ENCODE assay signal across 9 cellular contexts in genomic region chr5:87074934-87075541, GRCh38.
DNase-seq lines count a peak whose midpoint lies in the region; ATAC-seq and TF ChIP-seq lines count a peak whose summit lies in the region.
"Had no signal": no experiment of that assay in that cellular context is flagged by ENCODE, and none has a peak within 500 bp of the region (broad histone marks: within the 10 kb centered on the region; RNA-seq: fewer than 3 reads in every experiment).

No MANE protein-coding gene starts in this region.

- no peak overlapping the region for H3K4me2 ChIP-seq in DND-41 (ENCODE audit: insufficient read depth, low read length)

- CTCF ChIA-PET in activated CD4-positive, alpha-beta memory T cell treated with anti-CD3 and anti-CD28 coated beads for 36 hours (lab: Charles Lee), result interaction anchor here (0.7 to 1.2 kb wide), 2 partner anchors 33 to 325 kb away, joined by 3 read pairs; no protein-coding TSS in a partner anchor

- no peak overlapping the region for H3K4me3 Mint-ChIP-seq in activated CD4-positive, alpha-beta memory T cell treated with anti-CD3 and anti-CD28 coated beads for 36 hours
- no peak overlapping the region for H3K4me3 Mint-ChIP-seq in nephron progenitor cell

- WGBS in aorta, 2 donors, result 79 to 84% methylated on average over 2 of the region's 2 CpGs

- H3K36me3 Mint-ChIP-seq in activated CD4-positive, alpha-beta memory T cell treated with anti-CD3 and anti-CD28 coated beads for 36 hours, result no peaks in the 10 kb centered on the region
- no peaks in the 10 kb centered on the region for H3K36me3 Mint-ChIP-seq in nephron progenitor cell (ENCODE audit: low read depth)

- peak; percentile 85 for ATAC-seq in DND-41 (ENCODE audit: insufficient read depth, low read depth)
- peak; percentile 98 for ATAC-seq in GM19395 (IDR thresholded peaks at IDR 0.05; ENCODE audit: unreplicated experiment)
- peak; percentile 97 for ATAC-seq in HG03175 (IDR thresholded peaks at IDR 0.05; ENCODE audit: unreplicated experiment)
- peak; percentile 15 for ATAC-seq in aorta (ENCODE audit: low FRiP score)
- no peak for ATAC-seq in omental fat pad (ENCODE audit: low FRiP score)

- H3K9me3 ChIP-seq in DND-41 (ENCODE audit: insufficient read depth, low read length, severe bottlenecking) (no peaks in the 10 kb centered on the region), aorta (ENCODE audit: control insufficient read depth, low read length) (no peaks in the 10 kb centered on the region)

- no peaks in the 10 kb centered on the region for H3K27me3 Mint-ChIP-seq in activated CD4-positive, alpha-beta memory T cell treated with anti-CD3 and anti-CD28 coated beads for 36 hours
- no peaks in the 10 kb centered on the region for H3K27me3 Mint-ChIP-seq in nephron progenitor cell (ENCODE audit: low read depth, poor library complexity)

- H3K27ac Mint-ChIP-seq in activated CD4-positive, alpha-beta memory T cell treated with anti-CD3 and anti-CD28 coated beads for 36 hours, result peak overlapping the region; percentile 64
- H3K27ac Mint-ChIP-seq in nephron progenitor cell, result no peak overlapping the region

- no peaks in the 10 kb centered on the region for H4K20me1 ChIP-seq in DND-41 (ENCODE audit: insufficient read depth, low read length)

- POLR2A ChIA-PET in activated CD4-positive, alpha-beta memory T cell treated with anti-CD3 and anti-CD28 coated beads for 36 hours (lab: Charles Lee), result no interaction called here

- no peaks in the 10 kb centered on the region for H3K9me3 Mint-ChIP-seq in activated CD4-positive, alpha-beta memory T cell treated with anti-CD3 and anti-CD28 coated beads for 36 hours
- H3K9me3 Mint-ChIP-seq in nephron progenitor cell, result no peaks in the 10 kb centered on the region

- peaks cover 8% of the 10 kb centered on the region for H3K4me1 ChIP-seq in DND-41 (ENCODE audit: insufficient read depth, low read length)
- no peaks in the 10 kb centered on the region for H3K4me1 ChIP-seq in aorta (ENCODE audit: control insufficient read depth in 1 of 2, insufficient read depth in 2 of 2, low read length in 2 of 2)
- H3K4me1 ChIP-seq: parathyroid adenoma had no signal

- H3K27ac ChIP-seq in DND-41 (ENCODE audit: low read length) (no peak overlapping the region), aorta (ENCODE audit: low read depth in 1 of 2, low read length in 2 of 2) (no peak overlapping the region)
- H3K27ac ChIP-seq: parathyroid adenoma had no signal

- H2AFZ ChIP-seq in DND-41 (ENCODE audit: low read depth, low read length), result no peak overlapping the region
- H2AFZ ChIP-seq: parathyroid adenoma had no signal

- H3K36me3 ChIP-seq in DND-41 (ENCODE audit: insufficient read depth, low read length), result no peaks in the 10 kb centered on the region
- H3K36me3 ChIP-seq in aorta (ENCODE audit: control insufficient read depth in 1 of 2, insufficient read depth in 2 of 2, low read length in 1 of 2), result no peaks in the 10 kb centered on the region

- no peak overlapping the region for H3K9ac ChIP-seq in DND-41 (ENCODE audit: low read depth, low read length)
- H3K9ac ChIP-seq: parathyroid adenoma had no signal

- intact Hi-C loops in activated CD4-positive, alpha-beta memory T cell treated with anti-CD3 and anti-CD28 coated beads for 36 hours (cut with micrococcal nuclease), result loop anchor here (5.0 to 10.0 kb wide), 3 partner anchors 60 to 337 kb away; partner anchors contain the start of genes CCNH and RASA1
- intact Hi-C loops in aorta (cut with DNase I), result loop anchor here in 1 of 2 donors (5.0 kb wide), 1 partner anchor 192 kb away; the partner anchor contains the start of gene RASA1

- H3K4me1 Mint-ChIP-seq in activated CD4-positive, alpha-beta memory T cell treated with anti-CD3 and anti-CD28 coated beads for 36 hours (ENCODE audit: low read depth), result peaks cover 33% of the 10 kb centered on the region
- H3K4me1 Mint-ChIP-seq in nephron progenitor cell, result no peaks in the 10 kb centered on the region

- DNase-seq in DND-41, result peak; percentile 37
- peak; percentile 27 for DNase-seq in activated CD4-positive, alpha-beta memory T cell treated with anti-CD3 and anti-CD28 coated beads for 36 hours
- DNase-seq in aorta, result no peak
- no peak for DNase-seq in nephron progenitor cell
- no peak for DNase-seq in omental fat pad (ENCODE audit: low spot score)
- no peak for DNase-seq in C1 segment of cervical spinal cord (lab: John Stamatoyannopoulos, UW)

- H3K4me3 ChIP-seq in DND-41 (ENCODE audit: low read depth in 1 of 2, low read length in 2 of 2) (no peak overlapping the region), aorta (ENCODE audit: low read length in 2 of 2) (no peak overlapping the region)

- H3K27me3 ChIP-seq in DND-41 (ENCODE audit: insufficient read depth, low read length, poor library complexity) (no peaks in the 10 kb centered on the region), aorta (ENCODE audit: control insufficient read depth in 1 of 2, insufficient read depth in 2 of 2, low read length in 1 of 2) (no peaks in the 10 kb centered on the region)

- H3K79me2 ChIP-seq in DND-41 (ENCODE audit: insufficient read depth, low read length), result no peaks in the 10 kb centered on the region
- H3K79me2 ChIP-seq: parathyroid adenoma had no signal

- TF ChIP-seq CTCF in DND-41 (IDR thresholded peaks at IDR 0.05; ENCODE audit: borderline replicate concordance, extremely low read depth, low read length, poor library complexity, severe bottlenecking) (no peak), nephron progenitor cell (IDR thresholded peaks at IDR 0.05) (no peak), omental fat pad (IDR thresholded peaks at IDR 0.05) (no peak)

Comparison
In these comparisons a context has a peak if more than half of its experiments do, and no peak if none do; other contexts are left out.
1. DNase-seq: peak in DND-41 (single experiment) and activated CD4-positive, alpha-beta memory T cell treated with anti-CD3 and anti-CD28 coated beads for 36 hours (single experiment); none in aorta (0 of 2), nephron progenitor cell (single experiment), omental fat pad (single experiment) and C1 segment of cervical spinal cord (0 of 14).